ENCODE assay signal across 7 cellular contexts in the genomic region with DNA sequence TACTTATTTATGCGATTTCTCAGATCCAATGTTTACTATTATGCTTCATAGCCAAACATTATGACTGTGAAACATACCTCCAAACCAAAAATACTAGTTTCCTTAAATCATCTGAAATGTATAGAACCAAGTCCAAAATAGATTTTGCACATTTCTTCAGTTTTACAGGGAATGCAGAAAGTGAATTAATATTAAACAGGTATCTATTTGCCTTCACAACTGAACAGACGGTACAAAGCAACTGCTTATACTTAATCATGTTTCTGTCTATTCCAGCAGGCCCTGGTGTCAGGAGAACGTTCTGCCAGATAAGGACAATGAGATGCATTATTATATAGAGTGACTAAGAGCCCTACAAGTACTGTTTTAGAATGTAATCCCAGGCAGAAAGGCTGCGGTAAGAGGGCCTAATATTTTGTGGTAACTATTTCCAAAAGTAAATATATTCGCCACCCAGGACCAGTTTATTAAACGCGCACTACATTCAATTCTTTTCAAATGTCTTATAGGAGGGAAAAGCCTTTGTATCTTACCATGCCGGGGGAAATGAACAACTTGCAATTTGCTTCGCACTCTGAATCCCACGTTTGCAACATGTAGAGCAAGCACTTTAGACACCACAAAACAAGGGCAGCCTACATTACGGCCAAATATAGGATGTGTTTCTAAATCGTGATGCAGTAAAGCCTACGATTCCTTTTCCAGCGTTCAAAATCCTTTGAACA. TPM values are rescaled to one million over a fixed set of nuclear protein-coding genes. Genes with fewer than 3 reads are reported as not detected.
DNase-seq lines count a peak whose midpoint lies in the region; ATAC-seq, FAIRE-seq and TF ChIP-seq lines count a peak whose summit lies in the region.

No MANE protein-coding gene starts in this region.

- no peaks in the 10 kb centered on the region for H3K9me3 ChIP-seq in adipocyte (ENCODE audit: control insufficient read depth, low read length)
- no peaks in the 10 kb centered on the region for H3K9me3 ChIP-seq in keratinocyte (ENCODE audit: control insufficient read depth, low read depth, low read length)
- H3K9me3 ChIP-seq in subcutaneous abdominal adipose tissue (ENCODE audit: control insufficient read depth in 5 of 5, low read length in 5 of 5), result no peaks in the 10 kb centered on the region

- H3K4me2 ChIP-seq in keratinocyte (ENCODE audit: control insufficient read depth, extremely low read depth, insufficient read depth, low read depth, low read length), result peak overlapping the region; percentile 99

- peak; percentile 25 for DNase-seq in NCI-H1694 (lab: John Stamatoyannopoulos, UW)
- peak; percentile 53 for DNase-seq in adipocyte (ENCODE audit: low read depth)
- no peak for DNase-seq in keratinocyte (ENCODE audit: low read depth, low spot score)

- TF ChIP-seq CTCF in keratinocyte (optimal IDR thresholded peaks at IDR 0.05 in 1 of 3, IDR thresholded peaks at IDR 0.05 in 1 of 3, conservative IDR thresholded peaks at IDR 0.05 in 1 of 3; ENCODE audit: extremely low read depth in 1 of 3, insufficient read depth in 2 of 3, low read length in 3 of 3), result no peak

- peaks cover 63% of the 10 kb centered on the region for H3K79me2 ChIP-seq in keratinocyte (ENCODE audit: control insufficient read depth, insufficient read depth, low read length)

- H3K36me3 ChIP-seq in adipocyte (ENCODE audit: control insufficient read depth, insufficient read depth, low read length, severe bottlenecking) (peaks cover 3% of the 10 kb centered on the region), keratinocyte (ENCODE audit: control insufficient read depth in 2 of 2, extremely low read depth in 1 of 2, insufficient read depth in 2 of 2, low read length in 2 of 2) (peaks cover 1 to 7% of the 10 kb centered on the region in 2 experiments), subcutaneous abdominal adipose tissue (ENCODE audit: control insufficient read depth in 5 of 5, insufficient read depth in 5 of 5, low read length in 5 of 5) (no peaks in the 10 kb centered on the region)

- H3K9me1 ChIP-seq in keratinocyte (ENCODE audit: control insufficient read depth, extremely low read depth, insufficient read depth, low read length), result no peaks in the 10 kb centered on the region

- dilution Hi-C loops in keratinocyte (cut with MboI; ENCODE audit: extremely low pct_ligation_motif_present, low sequenced_read_pairs), result no loop called here

- H3K27me3 ChIP-seq in adipocyte (replicated peaks; ENCODE audit: control insufficient read depth, insufficient read depth, low read length) (no peaks in the 10 kb centered on the region), keratinocyte (ENCODE audit: control insufficient read depth, extremely low read depth, insufficient read depth, low read length) (no peaks in the 10 kb centered on the region), subcutaneous abdominal adipose tissue (ENCODE audit: control insufficient read depth in 5 of 5, insufficient read depth in 4 of 5, low read length in 5 of 5) (no peaks in the 10 kb centered on the region)

- ATAC-seq in GM21423 (IDR thresholded peaks at IDR 0.05; ENCODE audit: unreplicated experiment) (no peak), HG02642 (IDR thresholded peaks at IDR 0.05; ENCODE audit: poor library complexity, unreplicated experiment) (no peak)

- H3K4me3 ChIP-seq in GM08714 (ENCODE audit: low read length) (peak overlapping the region; percentile 88), adipocyte (ENCODE audit: low read length) (peak overlapping the region; percentile 88), keratinocyte (ENCODE audit: control insufficient read depth in 2 of 3, extremely low read depth in 1 of 3, insufficient read depth in 2 of 3, low read depth in 1 of 3, low read length in 3 of 3) (peak overlapping the region; percentile 90 to 99 (median 93)), subcutaneous abdominal adipose tissue (ENCODE audit: low read depth in 1 of 5, low read length in 5 of 5) (peak overlapping the region; percentile 86 to 94 (median 91))

- no peak overlapping the region for H2AFZ ChIP-seq in keratinocyte (ENCODE audit: control insufficient read depth, low read length)

- H3K9ac ChIP-seq in adipocyte (ENCODE audit: low read length) (peak overlapping the region; percentile 90), keratinocyte (ENCODE audit: control insufficient read depth, extremely low read depth, insufficient read depth, low read length) (peak overlapping the region; percentile 98), subcutaneous abdominal adipose tissue (ENCODE audit: low read length in 5 of 5) (peak overlapping the region; percentile 91 to 97 (median 94))

- peaks cover 45% of the 10 kb centered on the region for H3K4me1 ChIP-seq in adipocyte (ENCODE audit: control insufficient read depth, insufficient read depth, low read length)
- H3K4me1 ChIP-seq in keratinocyte (ENCODE audit: control insufficient read depth, extremely low read depth, insufficient read depth, low read length), result peaks cover 58% of the 10 kb centered on the region
- H3K4me1 ChIP-seq in subcutaneous abdominal adipose tissue (ENCODE audit: control insufficient read depth in 5 of 5, insufficient read depth in 5 of 5, low read length in 5 of 5), result peaks cover 0 to 53% (median 46%) of the 10 kb centered on the region in 5 donors

- peaks cover 5% of the 10 kb centered on the region for H4K20me1 ChIP-seq in keratinocyte (ENCODE audit: control insufficient read depth, extremely low read depth, insufficient read depth, low read length)

- FAIRE-seq in keratinocyte (lab: Jason Lieb, UNC), result no peak

- peak overlapping the region; percentile 100 for H3K27ac ChIP-seq in keratinocyte (ENCODE audit: control insufficient read depth, insufficient read depth, low read length)
- H3K27ac ChIP-seq in subcutaneous abdominal adipose tissue (ENCODE audit: low read depth, low read length), result peak overlapping the region; percentile 99

RNA-seq across cellular contexts. Expression of a gene that starts 1.5 kb away (rescaled TPM):
- polyA plus RNA-seq in keratinocyte, result 230 to 283 TPM (median 268 TPM) in 3 replicates
- 278 TPM for polyA plus RNA-seq in keratinocyte (2011; ENCODE audit: low read depth)
- 207 and 228 TPM in 2 replicates for polyA plus RNA-seq in keratinocyte (2011; cell fraction: cytosol; rRNA removed)
- 238 and 270 TPM in 2 replicates for polyA plus RNA-seq in keratinocyte (2011; cell fraction: nucleus; rRNA removed)
- 126 and 172 TPM in 2 replicates for polyA plus RNA-seq in keratinocyte (2012; ENCODE audit: low replicate concordance)
- polyA minus RNA-seq in keratinocyte, result 432 to 917 TPM (median 616 TPM) in 3 replicates
- 300 TPM for polyA minus RNA-seq in keratinocyte (2011; cell fraction: cytosol; rRNA and poly(A)+ RNA removed)
- polyA minus RNA-seq in keratinocyte (2011; cell fraction: nucleus; rRNA and poly(A)+ RNA removed), result 187 and 466 TPM in 2 replicates
